ENCODE assay signal across 14 cellular contexts in genomic region chr4:15913631-15913970, GRCh38. TPM values are rescaled to one million over a fixed set of nuclear protein-coding genes. Genes with fewer than 3 reads are reported as not detected.
DNase-seq lines count a peak whose midpoint lies in the region; ATAC-seq, FAIRE-seq and TF ChIP-seq lines count a peak whose summit lies in the region.
"Had no signal": no experiment of that assay in that cellular context is flagged by ENCODE, and none has a peak within 500 bp of the region (broad histone marks: within the 10 kb centered on the region; RNA-seq: fewer than 3 reads in every experiment).

No MANE protein-coding gene starts in this region.

- no peaks in the 10 kb centered on the region for H3K4me1 Mint-ChIP-seq in activated naive CD4-positive, alpha-beta T cell treated with anti-CD3 and anti-CD28 coated beads for 36 hours (ENCODE audit: low read depth)
- H3K4me1 Mint-ChIP-seq in CD8-positive, alpha-beta T cell (ENCODE audit: low read depth) = no peaks in the 10 kb centered on the region
- H3K4me1 Mint-ChIP-seq: nephron had no signal

- CTCF ChIA-PET in activated naive CD4-positive, alpha-beta T cell treated with anti-CD3 and anti-CD28 coated beads for 36 hours (lab: Charles Lee) = no interaction called here
- CTCF ChIA-PET in CD8-positive, alpha-beta T cell (lab: Charles Lee) = no interaction called here

- no peak for FAIRE-seq in urothelium cell line (lab: Jason Lieb, UNC)

- no peaks in the 10 kb centered on the region for H3K4me1 ChIP-seq in CD8-positive, alpha-beta T cell (ENCODE audit: insufficient read depth, low read length)
- H3K4me1 ChIP-seq: heart left ventricle, tibial nerve had no signal

- POLR2A ChIA-PET in CD8-positive, alpha-beta T cell (lab: Charles Lee) = no interaction called here

- no peaks in the 10 kb centered on the region for H3K36me3 ChIP-seq in CD8-positive, alpha-beta T cell (ENCODE audit: insufficient read depth, low read length)
- H3K36me3 ChIP-seq: heart left ventricle, tibial nerve had no signal

- H3K9me3 ChIP-seq in CD8-positive, alpha-beta T cell (ENCODE audit: low read length) = no peaks in the 10 kb centered on the region
- H3K9me3 ChIP-seq: heart left ventricle, tibial nerve had no signal

- peak; percentile 26 to 82 for ATAC-seq in activated naive CD4-positive, alpha-beta T cell treated with anti-CD3 and anti-CD28 coated beads, Interleukin-2, amount 50 U/mL, for 72 hours
- ATAC-seq in CD8-positive, alpha-beta T cell = no peak
- no peak for ATAC-seq in GM19351 (IDR thresholded peaks at IDR 0.05; ENCODE audit: unreplicated experiment)
- ATAC-seq: heart left ventricle had no signal

- intact Hi-C loops in activated naive CD4-positive, alpha-beta T cell treated with anti-CD3 and anti-CD28 coated beads for 36 hours (cut with micrococcal nuclease) = no loop called here
- intact Hi-C loops in CD8-positive, alpha-beta T cell (cut with DNase I, micrococcal nuclease) = no loop called here

- no peaks in the 10 kb centered on the region for H3K36me3 Mint-ChIP-seq in activated naive CD4-positive, alpha-beta T cell treated with anti-CD3 and anti-CD28 coated beads, Interleukin-2, amount 50 U/mL, for 72 hours
- H3K36me3 Mint-ChIP-seq in activated naive CD4-positive, alpha-beta T cell treated with anti-CD3 and anti-CD28 coated beads for 36 hours (ENCODE audit: low read depth) = no peaks in the 10 kb centered on the region
- no peaks in the 10 kb centered on the region for H3K36me3 Mint-ChIP-seq in CD8-positive, alpha-beta T cell

- H3K9me3 Mint-ChIP-seq in activated naive CD4-positive, alpha-beta T cell treated with anti-CD3 and anti-CD28 coated beads, Interleukin-2, amount 50 U/mL, for 72 hours = peaks cover 4 to 5% of the 10 kb centered on the region in 2 donors
- H3K9me3 Mint-ChIP-seq in activated naive CD4-positive, alpha-beta T cell treated with anti-CD3 and anti-CD28 coated beads for 36 hours = peaks cover 5% of the 10 kb centered on the region
- H3K9me3 Mint-ChIP-seq in CD8-positive, alpha-beta T cell = no peaks in the 10 kb centered on the region

- TF ChIP-seq CTCF in CD8-positive, alpha-beta T cell (IDR thresholded peaks at IDR 0.05) = no peak

- H3K27ac ChIP-seq in CD8-positive, alpha-beta T cell (ENCODE audit: low read depth, low read length) = no peak overlapping the region
- H3K27ac ChIP-seq: heart left ventricle, tibial nerve had no signal

- H3K27me3 ChIP-seq in CD8-positive, alpha-beta T cell (ENCODE audit: insufficient read depth, low read length) = no peaks in the 10 kb centered on the region
- H3K27me3 ChIP-seq: tibial nerve had no signal

- H3K4me3 Mint-ChIP-seq in activated naive CD4-positive, alpha-beta T cell treated with anti-CD3 and anti-CD28 coated beads for 36 hours = no peak overlapping the region
- H3K4me3 Mint-ChIP-seq in CD8-positive, alpha-beta T cell = no peak overlapping the region
- H3K4me3 Mint-ChIP-seq: activated naive CD8-positive, alpha-beta T cell; nephron had no signal

- DNase-seq in activated naive CD4-positive, alpha-beta T cell treated with anti-CD3 and anti-CD28 coated beads, Interleukin-2, amount 50 U/mL, for 72 hours (ENCODE audit: low spot score in 2 of 2) = no peak
- no peak for DNase-seq in activated naive CD4-positive, alpha-beta T cell treated with anti-CD3 and anti-CD28 coated beads for 36 hours
- DNase-seq in amniotic epithelial cell (ENCODE audit: low read depth) (peak; percentile 99), hepatic stellate cell (ENCODE audit: low spot score) (peak; percentile 64), urothelium cell line (ENCODE audit: low spot score) (peak; percentile 52), amygdala (lab: John Stamatoyannopoulos, UW) (no peak)
- no peak for DNase-seq in CD8-positive, alpha-beta T cell
- DNase-seq: activated CD4-positive, CD25-positive, alpha-beta regulatory T cell treated with anti-CD3 and anti-CD28 coated beads, Interleukin-2, amount 50 U/mL, for 72 hours; heart left ventricle; stimulated activated CD4-positive, alpha-beta T cell treated with anti-CD3 and anti-CD28 coated beads, Interleukin-4, amount 100 ng/mL, for 1 hour had no signal

- H3K27me3 Mint-ChIP-seq in activated naive CD4-positive, alpha-beta T cell treated with anti-CD3 and anti-CD28 coated beads for 36 hours (ENCODE audit: low read depth) = peaks cover 10% of the 10 kb centered on the region
- H3K27me3 Mint-ChIP-seq in CD8-positive, alpha-beta T cell (ENCODE audit: low read depth) = peaks cover 13% of the 10 kb centered on the region

- no peak overlapping the region for H3K4me3 ChIP-seq in CD8-positive, alpha-beta T cell (ENCODE audit: low read depth, low read length)
- H3K4me3 ChIP-seq: heart left ventricle, tibial nerve had no signal

- no peak overlapping the region for H3K27ac Mint-ChIP-seq in activated naive CD4-positive, alpha-beta T cell treated with anti-CD3 and anti-CD28 coated beads, Interleukin-2, amount 50 U/mL, for 72 hours
- no peak overlapping the region for H3K27ac Mint-ChIP-seq in activated naive CD4-positive, alpha-beta T cell treated with anti-CD3 and anti-CD28 coated beads for 36 hours
- no peak overlapping the region for H3K27ac Mint-ChIP-seq in CD8-positive, alpha-beta T cell
- H3K27ac Mint-ChIP-seq: activated naive CD8-positive, alpha-beta T cell had no signal

RNA-seq across cellular contexts. Expression of gene FGFBP1, which starts 24.9 kb away (rescaled TPM):
- not detected for total RNA-seq in activated naive CD4-positive, alpha-beta T cell treated with anti-CD3 and anti-CD28 coated beads, Interleukin-2, amount 50 U/mL, for 72 hours
- not detected for total RNA-seq in activated naive CD4-positive, alpha-beta T cell treated with anti-CD3 and anti-CD28 coated beads for 36 hours
- not detected for total RNA-seq in CD8-positive, alpha-beta T cell

RNA-seq across cellular contexts. Expression of gene FGFBP2, which starts 49.4 kb away (rescaled TPM):
- 1 to 10 TPM; 1.2 to 5.6 TPM for total RNA-seq in activated naive CD4-positive, alpha-beta T cell treated with anti-CD3 and anti-CD28 coated beads, Interleukin-2, amount 50 U/mL, for 72 hours
- not detected for total RNA-seq in activated naive CD4-positive, alpha-beta T cell treated with anti-CD3 and anti-CD28 coated beads for 36 hours
- 1 to 10 TPM; 8.2 to 9.9 TPM for total RNA-seq in CD8-positive, alpha-beta T cell

Comparison
In these comparisons a context has a peak if more than half of its experiments do, and no peak if none do; other contexts are left out.
1. ATAC-seq: peak in activated naive CD4-positive, alpha-beta T cell treated with anti-CD3 and anti-CD28 coated beads, Interleukin-2, amount 50 U/mL, for 72 hours (2 of 2); none in CD8-positive, alpha-beta T cell (single experiment) and GM19351 (single experiment).
2. DNase-seq: peak in amniotic epithelial cell (single experiment), hepatic stellate cell (single experiment) and urothelium cell line (single experiment); none in activated naive CD4-positive, alpha-beta T cell treated with anti-CD3 and anti-CD28 coated beads, Interleukin-2, amount 50 U/mL, for 72 hours (0 of 2), activated naive CD4-positive, alpha-beta T cell treated with anti-CD3 and anti-CD28 coated beads for 36 hours (single experiment), CD8-positive, alpha-beta T cell (0 of 7) and amygdala (0 of 56).